12 cellular contexts compared by ENCODE assay signal in the genomic region with DNA sequence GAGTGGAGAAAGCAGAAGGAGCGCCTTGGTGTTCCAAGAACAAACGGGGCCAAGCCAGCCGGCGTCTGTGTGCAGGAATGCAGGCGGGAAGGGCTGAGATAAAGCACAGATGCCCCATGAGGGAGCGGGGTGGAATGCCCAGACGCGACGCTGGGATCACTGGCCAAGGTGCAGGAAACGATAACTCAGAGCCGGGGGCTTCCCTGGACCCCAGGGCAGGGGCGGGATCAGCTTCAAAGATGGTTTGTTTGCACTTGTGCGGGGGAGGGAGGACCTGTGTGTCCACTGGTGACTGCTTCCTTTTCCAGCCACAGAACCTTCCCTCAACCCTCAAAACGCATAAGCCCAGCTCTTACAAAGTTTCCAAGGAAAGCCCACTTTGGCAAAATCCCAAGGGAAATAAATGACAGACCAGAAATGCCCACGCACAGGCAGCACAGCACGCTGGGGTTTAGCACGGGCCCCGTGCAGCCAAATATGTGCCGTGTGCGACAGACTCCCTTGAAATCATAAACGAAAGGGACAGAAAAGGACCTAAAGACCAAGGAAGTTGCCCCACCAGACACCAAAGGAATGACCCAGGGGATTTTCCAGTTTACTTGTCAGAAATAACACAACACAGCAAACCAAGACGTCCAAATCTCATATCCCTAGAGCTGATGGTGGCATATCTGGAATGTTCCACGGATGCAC.
A peak's percentile ranks its signal among the peaks of the same experiment; 100 is the strongest.
DNase-seq lines count a peak whose midpoint lies in the region; ATAC-seq and TF ChIP-seq lines count a peak whose summit lies in the region.
"Had no signal": no experiment of that assay in that cellular context is flagged by ENCODE, and none has a peak within 500 bp of the region (broad histone marks: within the 10 kb centered on the region; RNA-seq: fewer than 3 reads in every experiment).

No MANE protein-coding gene starts in this region.

- ATAC-seq in natural killer cell (no peak), GM21619 (IDR thresholded peaks at IDR 0.05; ENCODE audit: unreplicated experiment) (no peak), HG03469 (IDR thresholded peaks at IDR 0.05; ENCODE audit: unreplicated experiment) (no peak)

- no peaks in the 10 kb centered on the region for H3K9me3 Mint-ChIP-seq in activated T-cell treated with anti-CD3 and anti-CD28 coated beads, Interleukin-2, amount 50 U/mL, for 24 hours
- H3K9me3 Mint-ChIP-seq in natural killer cell, result no peaks in the 10 kb centered on the region
- H3K9me3 Mint-ChIP-seq: IgD-negative memory B cell had no signal

- intact Hi-C loops in natural killer cell (cut with micrococcal nuclease), result no loop called here
- intact Hi-C loops in uterus (cut with DNase I; ENCODE audit: low total_unique reads), result no loop called here

- H3K4me3 ChIP-seq in fibroblast of mammary gland (ENCODE audit: control insufficient read depth, low read depth, low read length) (no peak overlapping the region), uterus (no peak overlapping the region)

- peaks cover 96% of the 10 kb centered on the region for H3K36me3 Mint-ChIP-seq in activated T-cell treated with anti-CD3 and anti-CD28 coated beads, Interleukin-2, amount 50 U/mL, for 24 hours (ENCODE audit: low read depth)
- peaks cover 10% of the 10 kb centered on the region for H3K36me3 Mint-ChIP-seq in natural killer cell

- H3K4me1 Mint-ChIP-seq in activated T-cell treated with anti-CD3 and anti-CD28 coated beads, Interleukin-2, amount 50 U/mL, for 24 hours (ENCODE audit: low read depth), result peaks cover 88% of the 10 kb centered on the region
- peaks cover 93 to 96% of the 10 kb centered on the region in 2 donors for H3K4me1 Mint-ChIP-seq in natural killer cell

- no peak for DNase-seq in activated T-cell treated with anti-CD3 and anti-CD28 coated beads, Interleukin-2, amount 50 U/mL, for 24 hours
- DNase-seq in activated T-cell treated with anti-CD3 and anti-CD28 coated beads, Interleukin-2, amount 50 U/mL, for 1 hour, result no peak
- peak; percentile 17 for DNase-seq in fibroblast of mammary gland (ENCODE audit: low read depth)
- DNase-seq in natural killer cell, result no peak
- DNase-seq in uterus, result peak; percentile 47 to 49
- no peak for DNase-seq in stimulated activated naive CD4-positive, alpha-beta T cell treated with Interleukin-2 at 50 U/mL for 16 hours (lab: John Stamatoyannopoulos, UW)
- DNase-seq: activated CD8-positive, alpha-beta memory T cell treated with anti-CD3 and anti-CD28 coated beads, Interleukin-2, amount 50 U/mL, for 48 hours; cortex of kidney; SW 1271 had no signal

- TF ChIP-seq CTCF in fibroblast of mammary gland (conservative IDR thresholded peaks at IDR 0.05; ENCODE audit: control insufficient read depth, insufficient read depth, low read depth, low read length) (no peak), natural killer cell (IDR thresholded peaks at IDR 0.05) (no peak), uterus (IDR thresholded peaks at IDR 0.05) (no peak)

- no peaks in the 10 kb centered on the region for H3K9me3 ChIP-seq in uterus

- peak overlapping the region; percentile 90 for H3K27ac Mint-ChIP-seq in activated T-cell treated with anti-CD3 and anti-CD28 coated beads, Interleukin-2, amount 50 U/mL, for 24 hours
- H3K27ac Mint-ChIP-seq in natural killer cell, result peak overlapping the region; percentile 75 to 81

- H3K27me3 ChIP-seq in uterus, result no peaks in the 10 kb centered on the region

- H3K27ac ChIP-seq in uterus, result peak overlapping the region; percentile 18 to 28

- TF ChIP-seq POLR2A in uterus (IDR thresholded peaks at IDR 0.05), result no peak

- no peak overlapping the region for H3K4me3 Mint-ChIP-seq in activated T-cell treated with anti-CD3 and anti-CD28 coated beads, Interleukin-2, amount 50 U/mL, for 24 hours
- no peak overlapping the region for H3K4me3 Mint-ChIP-seq in natural killer cell
- H3K4me3 Mint-ChIP-seq: IgD-negative memory B cell had no signal

- no peaks in the 10 kb centered on the region for H3K36me3 ChIP-seq in uterus

- no peaks in the 10 kb centered on the region for H3K4me1 ChIP-seq in uterus

- H3K27me3 Mint-ChIP-seq in activated T-cell treated with anti-CD3 and anti-CD28 coated beads, Interleukin-2, amount 50 U/mL, for 24 hours, result no peaks in the 10 kb centered on the region
- no peaks in the 10 kb centered on the region for H3K27me3 Mint-ChIP-seq in natural killer cell (ENCODE audit: low read depth in 2 of 2)
- H3K27me3 Mint-ChIP-seq: IgD-negative memory B cell had no signal

Comparison
In these comparisons a context has a peak if more than half of its experiments do, and no peak if none do; other contexts are left out.
1. DNase-seq: peak in fibroblast of mammary gland (single experiment) and uterus (2 of 2); none in activated T-cell treated with anti-CD3 and anti-CD28 coated beads, Interleukin-2, amount 50 U/mL, for 24 hours (single experiment), activated T-cell treated with anti-CD3 and anti-CD28 coated beads, Interleukin-2, amount 50 U/mL, for 1 hour (single experiment), natural killer cell (single experiment) and stimulated activated naive CD4-positive, alpha-beta T cell treated with Interleukin-2 at 50 U/mL for 16 hours (single experiment).